Comparison of ENCODE assay signal across 16 cellular contexts in genomic region chr4:74919783-74920182, GRCh38.
A peak's percentile ranks its signal among the peaks of the same experiment; 100 is the strongest.
DNase-seq lines count a peak whose midpoint lies in the region; ATAC-seq lines count a peak whose summit lies in the region.
"Had no signal": no experiment of that assay in that cellular context is flagged by ENCODE, and none has a peak within 500 bp of the region (broad histone marks: within the 10 kb centered on the region; RNA-seq: fewer than 3 reads in every experiment).

No MANE protein-coding gene starts in this region.

- peak overlapping the region; percentile 83 for H3K4me3 Mint-ChIP-seq in stimulated activated memory B cell treated with anti-CD40 and anti-IgM and Interleukin-4, amounts not matched to agents 10 μg/mL and 1 μg/mL and 100 μg/mL, for 72 hours
- H3K4me3 Mint-ChIP-seq: activated CD4-positive, alpha-beta T cell treated with anti-CD3 and anti-CD28 coated beads for 36 hours; CD8-positive, alpha-beta T cell; neural progenitor cell; T-helper 1 cell treated with Interleukin-12 subunit alpha and Interleukin-12 subunit beta and Interleukin-4 antibody, amounts not matched to agents 30 μg/mL and 1 μg/mL, for 36 hours had no signal

- ATAC-seq in GM19351 (IDR thresholded peaks at IDR 0.05; ENCODE audit: unreplicated experiment): peak; percentile 62
- ATAC-seq in HG02623 (IDR thresholded peaks at IDR 0.05; ENCODE audit: unreplicated experiment): peak; percentile 63
- ATAC-seq in HG03442 (IDR thresholded peaks at IDR 0.05; ENCODE audit: unreplicated experiment): peak; percentile 62
- ATAC-seq in stimulated activated memory B cell treated with anti-CD40 and anti-IgM and Interleukin-4, amounts not matched to agents 10 μg/mL and 1 μg/mL and 100 μg/mL, for 72 hours: peak; percentile 24
- ATAC-seq in GM21390 (IDR thresholded peaks at IDR 0.05; ENCODE audit: unreplicated experiment): no peak
- ATAC-seq: activated CD4-positive, alpha-beta T cell treated with anti-CD3 and anti-CD28 coated beads for 36 hours; CD8-positive, alpha-beta T cell had no signal

- H3K36me3 Mint-ChIP-seq in stimulated activated memory B cell treated with anti-CD40 and anti-IgM and Interleukin-4, amounts not matched to agents 10 μg/mL and 1 μg/mL and 100 μg/mL, for 72 hours: no peaks in the 10 kb centered on the region
- H3K36me3 Mint-ChIP-seq: CD8-positive, alpha-beta T cell; neural progenitor cell had no signal

- no peak for DNase-seq in activated CD4-positive, alpha-beta T cell treated with anti-CD3 and anti-CD28 coated beads for 1 hour
- DNase-seq in putamen (ENCODE audit: low spot score): no peak
- DNase-seq: activated CD4-positive, alpha-beta T cell treated with anti-CD3 and anti-CD28 coated beads for 36 hours; activated T-cell treated with anti-CD3 and anti-CD28 coated beads, Interleukin-2, amount 50 U/mL, for 1 hour; CD8-positive, alpha-beta T cell; colonic mucosa; GF-D8; NCI-H1092; testis had no signal

- peaks cover 3% of the 10 kb centered on the region for H3K9me3 Mint-ChIP-seq in stimulated activated memory B cell treated with anti-CD40 and anti-IgM and Interleukin-4, amounts not matched to agents 10 μg/mL and 1 μg/mL and 100 μg/mL, for 72 hours
- H3K9me3 Mint-ChIP-seq: T-helper 1 cell treated with Interleukin-12 subunit alpha and Interleukin-12 subunit beta and Interleukin-4 antibody, amounts not matched to agents 30 μg/mL and 1 μg/mL, for 36 hours had no signal

- peaks cover 24% of the 10 kb centered on the region for H3K4me1 Mint-ChIP-seq in stimulated activated memory B cell treated with anti-CD40 and anti-IgM and Interleukin-4, amounts not matched to agents 10 μg/mL and 1 μg/mL and 100 μg/mL, for 72 hours
- H3K4me1 Mint-ChIP-seq: activated CD4-positive, alpha-beta T cell treated with anti-CD3 and anti-CD28 coated beads for 36 hours; neural progenitor cell had no signal

- peak overlapping the region; percentile 92 for H3K27ac Mint-ChIP-seq in stimulated activated memory B cell treated with anti-CD40 and anti-IgM and Interleukin-4, amounts not matched to agents 10 μg/mL and 1 μg/mL and 100 μg/mL, for 72 hours
- H3K27ac Mint-ChIP-seq: activated CD4-positive, alpha-beta T cell treated with anti-CD3 and anti-CD28 coated beads for 36 hours; CD8-positive, alpha-beta T cell; neural progenitor cell; T-helper 1 cell treated with Interleukin-12 subunit alpha and Interleukin-12 subunit beta and Interleukin-4 antibody, amounts not matched to agents 30 μg/mL and 1 μg/mL, for 36 hours had no signal

- no peaks in the 10 kb centered on the region for H3K27me3 Mint-ChIP-seq in stimulated activated memory B cell treated with anti-CD40 and anti-IgM and Interleukin-4, amounts not matched to agents 10 μg/mL and 1 μg/mL and 100 μg/mL, for 72 hours
